Comparison of ENCODE assay signal across 26 cellular contexts in genomic region chrX:149207518-149207917, GRCh38.
"Had no signal": no experiment of that assay in that cellular context is flagged by ENCODE, and none has a peak within 500 bp of the region (broad histone marks: within the 10 kb centered on the region; RNA-seq: fewer than 3 reads in every experiment).

No MANE protein-coding gene starts in this region.

- H3K9me3 Mint-ChIP-seq: activated CD4-positive, alpha-beta memory T cell treated with anti-CD3 and anti-CD28 coated beads for 36 hours; activated CD4-positive, alpha-beta T cell treated with anti-CD3 and anti-CD28 coated beads, Interleukin-2, amount 10 ng/mL, durations not matched to agents 7 days and 5 days; activated T-cell treated with anti-CD3 and anti-CD28 coated beads, Interleukin-2, amount 50 U/mL, for 4 hours; central memory CD8-positive, alpha-beta T cell; T-cell had no signal

- H3K27ac Mint-ChIP-seq: activated CD4-positive, alpha-beta memory T cell treated with anti-CD3 and anti-CD28 coated beads for 36 hours; activated CD4-positive, alpha-beta T cell treated with anti-CD3 and anti-CD28 coated beads, Interleukin-2, amount 10 ng/mL, durations not matched to agents 7 days and 5 days; activated naive CD4-positive, alpha-beta T cell treated with anti-CD3 and anti-CD28 coated beads for 36 hours; activated naive CD8-positive, alpha-beta T cell; brain; T-cell had no signal

- H3K4me1 Mint-ChIP-seq: brain; central memory CD8-positive, alpha-beta T cell had no signal

- DNase-seq: activated CD4-positive, alpha-beta memory T cell treated with anti-CD3 and anti-CD28 coated beads for 36 hours; activated CD4-positive, alpha-beta T cell treated with anti-CD3 and anti-CD28 coated beads, Interleukin-2, amount 10 ng/mL, durations not matched to agents 7 days and 5 days; activated CD4-positive, CD25-positive, alpha-beta regulatory T cell; activated CD8-positive, alpha-beta memory T cell treated with anti-CD3 and anti-CD28 coated beads for 24 hours; activated gamma-delta T cell; activated naive CD4-positive, alpha-beta T cell treated with anti-CD3 and anti-CD28 coated beads for 36 hours; activated T-cell treated with anti-CD3 and anti-CD28 coated beads, Interleukin-2, amount 50 U/mL, for 4 hours; adrenal gland; aorta; NCI-H1105 treated with DMSO at 0.1 percent for 48 hours; NCI-H1436 treated with DMSO at 0.1 percent for 48 hours; NCI-H187; NCI-H2081; NCI-H510A treated with DMSO at 0.1 percent for 48 hours; NCI-H69; NK-92 treated with Interleukin-12 subunit alpha and Interleukin-12 subunit beta, amount 100 ng/mL, for 24 hours; OCI-M1; RPMI8226; T-cell; T-helper 2 cell; T1000 had no signal

- H3K27me3 Mint-ChIP-seq: brain had no signal

- ATAC-seq: activated T-cell treated with anti-CD3 and anti-CD28 coated beads, Interleukin-2, amount 50 U/mL, for 4 hours; Panc1; Right ventricle myocardium inferior; T-cell had no signal

- H3K36me3 Mint-ChIP-seq: activated CD4-positive, alpha-beta memory T cell treated with anti-CD3 and anti-CD28 coated beads for 36 hours; activated naive CD8-positive, alpha-beta T cell; brain; T-cell had no signal

- H3K4me3 Mint-ChIP-seq: activated CD4-positive, alpha-beta memory T cell treated with anti-CD3 and anti-CD28 coated beads for 36 hours; activated CD4-positive, alpha-beta T cell treated with anti-CD3 and anti-CD28 coated beads, Interleukin-2, amount 10 ng/mL, durations not matched to agents 7 days and 5 days; activated naive CD4-positive, alpha-beta T cell treated with anti-CD3 and anti-CD28 coated beads for 36 hours; activated naive CD8-positive, alpha-beta T cell; activated T-cell treated with anti-CD3 and anti-CD28 coated beads, Interleukin-2, amount 50 U/mL, for 4 hours; brain; central memory CD8-positive, alpha-beta T cell; T-cell had no signal
